Comparison of ENCODE assay signal across 14 cellular contexts in genomic region chr5:19488786-19489185, GRCh38.
DNase-seq lines count a peak whose midpoint lies in the region; TF ChIP-seq lines count a peak whose summit lies in the region.
"Had no signal": no experiment of that assay in that cellular context is flagged by ENCODE, and none has a peak within 500 bp of the region (broad histone marks: within the 10 kb centered on the region; RNA-seq: fewer than 3 reads in every experiment).

No MANE protein-coding gene starts in this region.

- no peak overlapping the region for H3K4me3 Mint-ChIP-seq in glutamatergic neuron (ENCODE audit: unreplicated experiment)

- no TSS peak for BruUV-seq in OCI-LY7 (replicated peaks; lab: Mats Ljungman, UMichigan)

- H3K36me3 ChIP-seq in OCI-LY7 (ENCODE audit: insufficient read depth, low read length) (no peaks in the 10 kb centered on the region), ascending aorta (no peaks in the 10 kb centered on the region)
- H3K36me3 ChIP-seq: BLaER1 had no signal

- intact Hi-C loops in OCI-LY7 (cut with micrococcal nuclease; ENCODE audit: unreplicated experiment) (no loop called here), ascending aorta (cut with DNase I) (no loop called here)

- peaks cover 14% of the 10 kb centered on the region for H3K4me1 Mint-ChIP-seq in glutamatergic neuron (ENCODE audit: low read depth, unreplicated experiment)

- DNase-seq in DMS 273 treated with DMSO at 0.1 percent for 48 hours (lab: John Stamatoyannopoulos, UW) (peak; percentile 83), NCI-H2171 (lab: John Stamatoyannopoulos, UW) (peak; percentile 56), OCI-LY7 (ENCODE audit: low spot score) (no peak), glutamatergic neuron (no peak), GM19238 (ENCODE audit: insufficient read length, low spot score) (no peak), SKM-1 treated with dmso at 0.1 percent for 144 hours (lab: John Stamatoyannopoulos, UW; ENCODE audit: unreplicated experiment) (no peak), ascending aorta (ENCODE audit: low spot score in 2 of 2) (no peak)
- DNase-seq: DMS79, GDM1, NCI-H2029, NCI-H748 treated with DMSO at 0.1 percent for 48 hours, RPMI8226, SW 1271 had no signal

- no peak overlapping the region for H3K4me3 ChIP-seq in OCI-LY7 (ENCODE audit: low read depth, low read length, poor library complexity, severe bottlenecking)
- H3K4me3 ChIP-seq in ascending aorta = no peak overlapping the region
- H3K4me3 ChIP-seq: BLaER1 had no signal

- H2AFZ ChIP-seq in OCI-LY7 (ENCODE audit: low read length) = peak overlapping the region; percentile 61; the same call in 1 of the 2 replicates

- H3K9me3 Mint-ChIP-seq in glutamatergic neuron (ENCODE audit: unreplicated experiment) = peaks cover 8% of the 10 kb centered on the region

- H3K9me2 ChIP-seq in OCI-LY7 (ENCODE audit: insufficient read depth, low read length) = no peaks in the 10 kb centered on the region

- POLR2A ChIA-PET in OCI-LY7 (lab: Charles Lee) = no interaction called here

- peak overlapping the region; percentile 85 for H3K27ac Mint-ChIP-seq in glutamatergic neuron (ENCODE audit: unreplicated experiment)

- H3K4me2 ChIP-seq in OCI-LY7 (ENCODE audit: low read length) = no peak overlapping the region
- H3K4me2 ChIP-seq: BLaER1 had no signal

- CTCF ChIA-PET in OCI-LY7 (lab: Charles Lee; ENCODE audit: unreplicated experiment) = no interaction called here

- no peaks in the 10 kb centered on the region for H4K20me1 ChIP-seq in OCI-LY7 (ENCODE audit: insufficient read depth, low read length)
- H4K20me1 ChIP-seq: BLaER1 had no signal

- H3K27me3 ChIP-seq in ascending aorta = no peaks in the 10 kb centered on the region
- H3K27me3 ChIP-seq: BLaER1 had no signal

- H3K79me2 ChIP-seq in OCI-LY7 (ENCODE audit: insufficient read depth, low read depth, low read length) = no peaks in the 10 kb centered on the region

- H3K27ac ChIP-seq in OCI-LY7 (ENCODE audit: low read depth, low read length, poor library complexity, severe bottlenecking) = no peak overlapping the region
- no peak overlapping the region for H3K27ac ChIP-seq in ascending aorta
- H3K27ac ChIP-seq: BLaER1 had no signal

- no peak for TF ChIP-seq CTCF in OCI-LY7 (conservative IDR thresholded peaks at IDR 0.05; ENCODE audit: low read length)
- no peak for TF ChIP-seq CTCF in glutamatergic neuron (IDR thresholded peaks at IDR 0.05; ENCODE audit: partially characterized antibody, unreplicated experiment)
- TF ChIP-seq CTCF in ascending aorta (IDR thresholded peaks at IDR 0.05) = no peak

- peaks cover 2% of the 10 kb centered on the region for H3K27me3 Mint-ChIP-seq in glutamatergic neuron (ENCODE audit: unreplicated experiment)

- H3K9me3 ChIP-seq in OCI-LY7 (ENCODE audit: low read length) = no peaks in the 10 kb centered on the region
- H3K9me3 ChIP-seq in ascending aorta = no peaks in the 10 kb centered on the region
- H3K9me3 ChIP-seq: BLaER1 had no signal

- H3K36me3 Mint-ChIP-seq in glutamatergic neuron (ENCODE audit: unreplicated experiment) = no peaks in the 10 kb centered on the region

- H3K4me1 ChIP-seq in OCI-LY7 (ENCODE audit: insufficient read depth, low read length, poor library complexity, severe bottlenecking) (no peaks in the 10 kb centered on the region), ascending aorta (no peaks in the 10 kb centered on the region)
- H3K4me1 ChIP-seq: BLaER1 had no signal

Comparison
In these comparisons a context has a peak if more than half of its experiments do, and no peak if none do; other contexts are left out.
1. DNase-seq: peak in DMS 273 treated with DMSO at 0.1 percent for 48 hours (single experiment) and NCI-H2171 (single experiment); none in OCI-LY7 (single experiment), glutamatergic neuron (single experiment), GM19238 (single experiment), SKM-1 treated with dmso at 0.1 percent for 144 hours (single experiment) and ascending aorta (0 of 2).